ENCODE assay signal across 16 cellular contexts in the genomic region with DNA sequence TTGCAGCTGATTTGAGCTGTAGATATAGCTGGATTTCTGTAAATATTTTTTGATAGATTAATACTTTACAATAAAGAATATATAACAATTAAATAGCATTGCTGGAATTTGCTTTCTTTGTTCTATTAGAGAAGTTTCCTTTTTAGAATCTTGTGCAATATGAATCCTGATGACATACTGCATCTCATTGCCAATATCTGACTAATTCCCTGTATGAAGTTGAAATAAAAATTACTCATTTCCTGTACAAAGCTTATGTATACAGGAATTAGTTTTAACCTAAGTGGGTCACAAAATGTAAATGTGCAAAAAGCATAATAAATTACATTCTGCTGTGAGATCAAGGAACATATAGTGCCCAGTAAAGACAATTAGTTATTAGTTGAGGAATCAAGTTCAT.
DNase-seq lines count a peak whose midpoint lies in the region; ATAC-seq and TF ChIP-seq lines count a peak whose summit lies in the region.
"Had no signal": no experiment of that assay in that cellular context is flagged by ENCODE, and none has a peak within 500 bp of the region (broad histone marks: within the 10 kb centered on the region; RNA-seq: fewer than 3 reads in every experiment).

No MANE protein-coding gene starts in this region.

- H3K36me3 ChIP-seq in HCT116 (ENCODE audit: control insufficient read depth in 1 of 2, insufficient read depth in 2 of 2, low read length in 2 of 2) (no peaks in the 10 kb centered on the region), adipocyte (ENCODE audit: control insufficient read depth, insufficient read depth, low read length, severe bottlenecking) (no peaks in the 10 kb centered on the region), testis (ENCODE audit: low read depth, missing control alignments) (no peaks in the 10 kb centered on the region)
- H3K36me3 ChIP-seq: SJSA1 had no signal

- no peaks in the 10 kb centered on the region for H4K20me1 ChIP-seq in HCT116 (ENCODE audit: insufficient read depth)

- no peak overlapping the region for H3K4me2 ChIP-seq in HCT116 (ENCODE audit: low read length)

- H3K27me3 ChIP-seq in HCT116 (ENCODE audit: insufficient read depth, low read length) (no peaks in the 10 kb centered on the region), adipocyte (replicated peaks; ENCODE audit: control insufficient read depth, insufficient read depth, low read length) (no peaks in the 10 kb centered on the region), testis (no peaks in the 10 kb centered on the region)
- H3K27me3 ChIP-seq: body of pancreas, SJSA1 had no signal

- CTCF ChIA-PET in HCT116 (lab: Charles Lee), result no interaction called here

- no peak for TF ChIP-seq RAD21 in HCT116 (IDR thresholded peaks at IDR 0.05; ENCODE audit: low read depth)

- intact Hi-C loops in HCT116 (cut with micrococcal nuclease) (no loop called here), testis (cut with DNase I; ENCODE audit: low total_unique reads) (no loop called here)

- H3K4me1 ChIP-seq in HCT116 (ENCODE audit: control insufficient read depth in 1 of 2, insufficient read depth in 2 of 2, low read length in 2 of 2), result no peaks in the 10 kb centered on the region
- peaks cover 27% of the 10 kb centered on the region for H3K4me1 ChIP-seq in adipocyte (ENCODE audit: control insufficient read depth, insufficient read depth, low read length)
- H3K4me1 ChIP-seq in testis, result no peaks in the 10 kb centered on the region
- H3K4me1 ChIP-seq: body of pancreas, SJSA1 had no signal

- in situ Hi-C loops in ACHN (cut with HindIII; ENCODE audit: low pct_ligation_motif_present, low pct_unique_long_range_greater_than_20kb, low sequenced_read_pairs), result no loop called here

- H3K4me3 ChIP-seq in HCT116 (replicated peaks in 1 of 2; ENCODE audit: low read depth in 1 of 2, low read length in 2 of 2), result no peak overlapping the region
- H3K4me3 ChIP-seq in adipocyte (ENCODE audit: low read length), result peak overlapping the region; percentile 12
- no peak overlapping the region for H3K4me3 ChIP-seq in fibroblast of the aortic adventitia (ENCODE audit: low read depth, low read length)
- H3K4me3 ChIP-seq in testis, result no peak overlapping the region
- H3K4me3 ChIP-seq: body of pancreas, SJSA1 had no signal

- no peak for TF ChIP-seq CTCF in HCT116 (IDR thresholded peaks at IDR 0.05 in 2 of 3, conservative IDR thresholded peaks at IDR 0.05 in 1 of 3; ENCODE audit: borderline replicate concordance in 1 of 3, insufficient read depth in 1 of 3, low read depth in 2 of 3, low read length in 2 of 3)
- no peak for TF ChIP-seq CTCF in fibroblast of the aortic adventitia (IDR thresholded peaks at IDR 0.05; ENCODE audit: insufficient read depth, low read length)
- TF ChIP-seq CTCF in testis (IDR thresholded peaks at IDR 0.05), result no peak

- no peak overlapping the region for H3K27ac ChIP-seq in HCT116 (ENCODE audit: low read depth, low read length)
- H3K27ac ChIP-seq in testis, result no peak overlapping the region
- H3K27ac ChIP-seq: body of pancreas, C4-2B, SJSA1 had no signal

- no peak overlapping the region for H3K9ac ChIP-seq in HCT116 (ENCODE audit: low read length)
- peak overlapping the region; percentile 19 for H3K9ac ChIP-seq in adipocyte (ENCODE audit: low read length)

- RAD21 ChIA-PET in HCT116 (lab: Charles Lee; ENCODE audit: low non-redundant PET in 1 of 2, low total read pairs in 2 of 2, uncharacterized antibody in 2 of 2, unreplicated experiment in 2 of 2), result no interaction called here

- H3K9me3 ChIP-seq in HCT116 (ENCODE audit: control insufficient read depth in 1 of 2, insufficient read depth in 1 of 2, low read depth in 1 of 2, low read length in 2 of 2) (no peaks in the 10 kb centered on the region), adipocyte (ENCODE audit: control insufficient read depth, low read length) (no peaks in the 10 kb centered on the region), testis (no peaks in the 10 kb centered on the region)
- H3K9me3 ChIP-seq: body of pancreas, SJSA1 had no signal

- DNase-seq in ACHN, result peak; percentile 17
- no peak for DNase-seq in HCT116 (ENCODE audit: low read depth, low spot score)
- DNase-seq in adipocyte (ENCODE audit: low read depth), result peak; percentile 88
- peak; percentile 90 for DNase-seq in fibroblast of the aortic adventitia (ENCODE audit: low read depth)
- no peak for DNase-seq in testis
- no peak for DNase-seq in SK-N-DZ (ENCODE audit: low spot score)
- no peak for DNase-seq in UCSD-AML1 (lab: John Stamatoyannopoulos, UW; ENCODE audit: unreplicated experiment)
- DNase-seq: activated T-cell treated with anti-CD3 and anti-CD28 coated beads, Interleukin-2, amount 50 U/mL, for 48 hours; body of pancreas; left colon; NCI-H1417 treated with DMSO at 0.1 percent for 48 hours; NCI-H748 treated with DMSO at 0.1 percent for 48 hours had no signal

- no peak for TF ChIP-seq POLR2A in HCT116 (IDR thresholded peaks at IDR 0.05; ENCODE audit: borderline replicate concordance, extremely low read depth, insufficient read depth, insufficient read length)
- TF ChIP-seq POLR2A in testis (IDR thresholded peaks at IDR 0.05), result no peak

- no TSS peak for BruUV-seq in HCT116 (replicated peaks; lab: Mats Ljungman, UMichigan)

- no peaks in the 10 kb centered on the region for H3K79me2 ChIP-seq in HCT116 (ENCODE audit: insufficient read depth, low read length)

- H2AFZ ChIP-seq in HCT116 (ENCODE audit: low read depth, low read length, poor library complexity, severe bottlenecking), result peak overlapping the region; percentile 26

- POLR2A ChIA-PET in HCT116 (lab: Charles Lee), result no interaction called here

- no peaks in the 10 kb centered on the region for H3K9me2 ChIP-seq in HCT116 (ENCODE audit: insufficient read depth)

- ATAC-seq in HCT116, result no peak
- ATAC-seq in GM19035 (IDR thresholded peaks at IDR 0.05; ENCODE audit: unreplicated experiment), result no peak
- ATAC-seq: activated CD4-positive, CD25-positive, alpha-beta regulatory T cell treated with anti-CD3 and anti-CD28 coated beads, Interleukin-2, amount 50 U/mL, for 24 hours; body of pancreas; left colon had no signal

TF ChIP-seq in HCT116, 20 proteins besides CTCF, POLR2A, EP300 and RAD21 (continues in another document):
- TF ChIP-seq CBX3 (IDR thresholded peaks at IDR 0.05; ENCODE audit: low read depth) (no peak), EZH2phosphoT487 (IDR thresholded peaks at IDR 0.05; ENCODE audit: borderline replicate concordance) (no peak), YY1 (IDR thresholded peaks at IDR 0.05; ENCODE audit: extremely low read depth, insufficient replicate concordance, low read depth, low read length) (no peak), ZNF274 (IDR thresholded peaks at IDR 0.05; ENCODE audit: low read depth, low read length) (no peak), CEBPB (IDR thresholded peaks at IDR 0.05; ENCODE audit: low read depth) (peak; percentile 79), SP1 (IDR thresholded peaks at IDR 0.05; ENCODE audit: low read depth) (peak; percentile 10; the same call in 1 of the 2 replicates), SRF (IDR thresholded peaks at IDR 0.05; ENCODE audit: low read depth) (no peak), EZH2 (IDR thresholded peaks at IDR 0.05) (no peak), FOSL1 (IDR thresholded peaks at IDR 0.05; ENCODE audit: low read depth) (peak; percentile 47; the same call in 1 of the 2 replicates), ZFX (IDR thresholded peaks at IDR 0.05) (no peak), SIN3A (IDR thresholded peaks at IDR 0.05; ENCODE audit: low read depth) (no peak), ELF1 (IDR thresholded peaks at IDR 0.05; ENCODE audit: borderline replicate concordance, low read depth) (no peak), JUND (IDR thresholded peaks at IDR 0.05) (0 out of 2 replicates have a peak, but pooled peaks have one; percentile 21), POLR2AphosphoS5 (IDR thresholded peaks at IDR 0.05; ENCODE audit: low read depth, low read length) (no peak)
- TF ChIP-seq, protein P1, sequence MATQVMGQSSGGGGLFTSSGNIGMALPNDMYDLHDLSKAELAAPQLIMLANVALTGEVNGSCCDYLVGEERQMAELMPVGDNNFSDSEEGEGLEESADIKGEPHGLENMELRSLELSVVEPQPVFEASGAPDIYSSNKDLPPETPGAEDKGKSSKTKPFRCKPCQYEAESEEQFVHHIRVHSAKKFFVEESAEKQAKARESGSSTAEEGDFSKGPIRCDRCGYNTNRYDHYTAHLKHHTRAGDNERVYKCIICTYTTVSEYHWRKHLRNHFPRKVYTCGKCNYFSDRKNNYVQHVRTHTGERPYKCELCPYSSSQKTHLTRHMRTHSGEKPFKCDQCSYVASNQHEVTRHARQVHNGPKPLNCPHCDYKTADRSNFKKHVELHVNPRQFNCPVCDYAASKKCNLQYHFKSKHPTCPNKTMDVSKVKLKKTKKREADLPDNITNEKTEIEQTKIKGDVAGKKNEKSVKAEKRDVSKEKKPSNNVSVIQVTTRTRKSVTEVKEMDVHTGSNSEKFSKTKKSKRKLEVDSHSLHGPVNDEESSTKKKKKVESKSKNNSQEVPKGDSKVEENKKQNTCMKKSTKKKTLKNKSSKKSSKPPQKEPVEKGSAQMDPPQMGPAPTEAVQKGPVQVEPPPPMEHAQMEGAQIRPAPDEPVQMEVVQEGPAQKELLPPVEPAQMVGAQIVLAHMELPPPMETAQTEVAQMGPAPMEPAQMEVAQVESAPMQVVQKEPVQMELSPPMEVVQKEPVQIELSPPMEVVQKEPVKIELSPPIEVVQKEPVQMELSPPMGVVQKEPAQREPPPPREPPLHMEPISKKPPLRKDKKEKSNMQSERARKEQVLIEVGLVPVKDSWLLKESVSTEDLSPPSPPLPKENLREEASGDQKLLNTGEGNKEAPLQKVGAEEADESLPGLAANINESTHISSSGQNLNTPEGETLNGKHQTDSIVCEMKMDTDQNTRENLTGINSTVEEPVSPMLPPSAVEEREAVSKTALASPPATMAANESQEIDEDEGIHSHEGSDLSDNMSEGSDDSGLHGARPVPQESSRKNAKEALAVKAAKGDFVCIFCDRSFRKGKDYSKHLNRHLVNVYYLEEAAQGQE (IDR thresholded peaks at IDR 0.05; ENCODE audit: low read depth), result no peak
- TF ChIP-seq, protein P2, sequence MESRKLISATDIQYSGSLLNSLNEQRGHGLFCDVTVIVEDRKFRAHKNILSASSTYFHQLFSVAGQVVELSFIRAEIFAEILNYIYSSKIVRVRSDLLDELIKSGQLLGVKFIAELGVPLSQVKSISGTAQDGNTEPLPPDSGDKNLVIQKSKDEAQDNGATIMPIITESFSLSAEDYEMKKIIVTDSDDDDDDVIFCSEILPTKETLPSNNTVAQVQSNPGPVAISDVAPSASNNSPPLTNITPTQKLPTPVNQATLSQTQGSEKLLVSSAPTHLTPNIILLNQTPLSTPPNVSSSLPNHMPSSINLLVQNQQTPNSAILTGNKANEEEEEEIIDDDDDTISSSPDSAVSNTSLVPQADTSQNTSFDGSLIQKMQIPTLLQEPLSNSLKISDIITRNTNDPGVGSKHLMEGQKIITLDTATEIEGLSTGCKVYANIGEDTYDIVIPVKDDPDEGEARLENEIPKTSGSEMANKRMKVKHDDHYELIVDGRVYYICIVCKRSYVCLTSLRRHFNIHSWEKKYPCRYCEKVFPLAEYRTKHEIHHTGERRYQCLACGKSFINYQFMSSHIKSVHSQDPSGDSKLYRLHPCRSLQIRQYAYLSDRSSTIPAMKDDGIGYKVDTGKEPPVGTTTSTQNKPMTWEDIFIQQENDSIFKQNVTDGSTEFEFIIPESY (IDR thresholded peaks at IDR 0.05; ENCODE audit: extremely low read depth, insufficient replicate concordance, low read length), result no peak

Comparison
In these comparisons a context has a peak if more than half of its experiments do, and no peak if none do; other contexts are left out.
1. DNase-seq: peak in ACHN (single experiment), adipocyte (single experiment) and fibroblast of the aortic adventitia (single experiment); none in HCT116 (single experiment), testis (single experiment), SK-N-DZ (single experiment) and UCSD-AML1 (single experiment).